Comparison of ENCODE assay signal across 8 cellular contexts in the genomic region with DNA sequence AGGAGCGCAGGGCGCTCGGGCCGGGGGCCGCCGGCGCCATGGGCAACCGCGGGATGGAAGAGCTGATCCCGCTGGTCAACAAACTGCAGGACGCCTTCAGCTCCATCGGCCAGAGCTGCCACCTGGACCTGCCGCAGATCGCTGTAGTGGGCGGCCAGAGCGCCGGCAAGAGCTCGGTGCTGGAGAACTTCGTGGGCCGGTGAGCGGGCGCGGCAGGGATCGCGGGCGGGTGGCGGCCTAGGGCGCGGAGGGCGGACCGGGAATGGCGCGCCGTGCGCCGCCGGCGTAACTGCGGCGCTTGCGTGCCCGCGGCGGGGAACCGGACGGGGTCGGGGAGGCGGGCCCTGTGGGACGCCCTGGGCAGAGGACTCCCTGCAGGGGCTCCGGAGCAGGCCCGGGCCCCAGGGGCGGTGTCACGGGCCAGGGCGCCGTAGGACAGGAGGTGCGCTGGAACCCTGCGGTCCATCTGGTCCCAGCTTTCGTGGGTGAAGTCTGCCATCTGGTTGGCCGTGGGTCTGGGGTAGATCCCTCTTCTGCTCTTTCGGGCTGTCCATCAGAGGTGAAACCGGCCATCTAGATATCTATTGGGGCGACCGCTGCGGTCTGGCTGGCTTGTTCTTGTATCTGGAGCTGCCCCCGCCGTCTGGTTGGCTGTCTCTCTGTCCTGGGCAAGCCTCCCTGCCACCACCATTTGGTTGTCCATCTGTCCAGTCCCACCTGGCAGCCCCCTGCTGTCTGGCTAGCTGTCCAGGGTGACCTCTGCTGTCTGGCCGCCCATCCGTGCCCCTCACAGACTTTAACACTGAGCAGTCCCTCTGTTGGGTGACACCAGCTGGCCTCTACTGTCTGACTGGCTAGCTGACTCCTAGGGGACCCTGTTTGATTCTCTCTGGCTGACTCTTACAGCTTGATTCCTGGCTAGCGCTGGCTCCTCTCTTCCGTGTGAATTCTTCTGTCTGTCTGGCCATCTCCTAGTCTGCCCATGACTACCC. TPM values are rescaled to one million over a fixed set of nuclear protein-coding genes. Genes with fewer than 3 reads are reported as not detected.
DNase-seq lines count a peak whose midpoint lies in the region; ATAC-seq and TF ChIP-seq lines count a peak whose summit lies in the region.

No MANE protein-coding gene starts in this region.

- TF ChIP-seq POLR2A in right lobe of liver (IDR thresholded peaks at IDR 0.05): no peak

- no peaks in the 10 kb centered on the region for H3K36me3 ChIP-seq in right lobe of liver

- intact Hi-C loops in right lobe of liver (cut with DNase I): loop anchor here (5.0 to 10.0 kb wide), 2 partner anchors 46 to 54 kb away; no protein-coding TSS in a partner anchor

- no peak for TF ChIP-seq CTCF in right lobe of liver (IDR thresholded peaks at IDR 0.05)

- H3K9me3 ChIP-seq in right lobe of liver: no peaks in the 10 kb centered on the region

- 4% methylated on average over 8 of the region's 70 CpGs for WGBS in right lobe of liver (ENCODE audit: insufficient coverage, low coverage, low lambda C conversion rate, missing lambda C conversion rate)

- H3K4me3 ChIP-seq in right lobe of liver: peak overlapping the region; percentile 90 to 100 (median 99)

- H3K27ac ChIP-seq in cingulate gyrus (ENCODE audit: low read depth, low read length): peak overlapping the region; percentile 81
- peak overlapping the region; percentile 72 to 95 (median 87) for H3K27ac ChIP-seq in right lobe of liver

- H3K27me3 ChIP-seq in right lobe of liver: no peaks in the 10 kb centered on the region

- peak; percentile 18 for ATAC-seq in GM19025 (IDR thresholded peaks at IDR 0.05; ENCODE audit: low read depth, unreplicated experiment)
- peak; percentile 5 to 8 for ATAC-seq in activated CD4-positive, CD25-positive, alpha-beta regulatory T cell treated with anti-CD3 and anti-CD28 coated beads, Interleukin-2, amount 50 U/mL, for 24 hours
- ATAC-seq in right lobe of liver: peak in 3 of 4 donors; percentile 3 to 31 (median 9)

- DNase-seq in Ammon's horn (ENCODE audit: low spot score) (peak; percentile 40), HT-29 (ENCODE audit: low spot score) (peak; percentile 27), right lobe of liver (peak; percentile 56 to 68 (median 63)), LoVo (ENCODE audit: low spot score) (no peak)
- DNase-seq in stimulated activated CD4-positive, alpha-beta T cell treated with anti-CD3 and anti-CD28 coated beads, TNF-alpha, amount 100 ng/mL, for 24 hours (ENCODE audit: low read depth in 3 of 3): peak; percentile 20 to 54 (median 27)

- peaks cover 0 to 17% (median 4%) of the 10 kb centered on the region in 4 donors for H3K4me1 ChIP-seq in right lobe of liver

RNA-seq across cellular contexts. Expression of a gene that starts 0.6 kb away (rescaled TPM):
- total RNA-seq in HT-29 (2014; rRNA removed; shearing (Covaris generic)): 180 and 196 TPM in 2 replicates
- total RNA-seq in right lobe of liver: 10 to 100 TPM; 54.0 to 86.9 (median 68.3) TPM

RNA-seq across cellular contexts. Expression of a gene that starts 17.3 kb away (rescaled TPM):
- total RNA-seq in HT-29 (2014; rRNA removed; shearing (Covaris generic)): 32.7 and 36.0 TPM in 2 replicates
- total RNA-seq in right lobe of liver: 10 to 100 TPM; 19.0 to 30.2 (median 26.8) TPM
